Comparison of ENCODE assay signal across 11 cellular contexts in genomic region chr2:235051436-235052260, GRCh38.
DNase-seq lines count a peak whose midpoint lies in the region; ATAC-seq and TF ChIP-seq lines count a peak whose summit lies in the region.
"Had no signal": no experiment of that assay in that cellular context is flagged by ENCODE, and none has a peak within 500 bp of the region (broad histone marks: within the 10 kb centered on the region; RNA-seq: fewer than 3 reads in every experiment).

No MANE protein-coding gene starts in this region.

- H3K36me3 Mint-ChIP-seq in activated naive CD8-positive, alpha-beta T cell treated with anti-CD3 and anti-CD28 coated beads for 36 hours, result no peaks in the 10 kb centered on the region
- H3K36me3 Mint-ChIP-seq in progenitor cell of endocrine pancreas (ENCODE audit: insufficient read depth), result peaks cover 29% of the 10 kb centered on the region

- no peaks in the 10 kb centered on the region for H3K9me3 Mint-ChIP-seq in activated naive CD8-positive, alpha-beta T cell treated with anti-CD3 and anti-CD28 coated beads for 36 hours
- H3K9me3 Mint-ChIP-seq in progenitor cell of endocrine pancreas (ENCODE audit: low read depth), result no peaks in the 10 kb centered on the region
- H3K9me3 Mint-ChIP-seq: activated naive CD8-positive, alpha-beta T cell treated with anti-CD3 and anti-CD28 coated beads, Interleukin-2, amount 50 U/mL, for 24 hours had no signal

- TF ChIP-seq EP300 in stomach (IDR thresholded peaks at IDR 0.05), result no peak

- peaks cover 13% of the 10 kb centered on the region for H3K27me3 Mint-ChIP-seq in activated naive CD8-positive, alpha-beta T cell treated with anti-CD3 and anti-CD28 coated beads for 36 hours
- H3K27me3 Mint-ChIP-seq in progenitor cell of endocrine pancreas, result no peaks in the 10 kb centered on the region

- no peak for ATAC-seq in GM18870 (IDR thresholded peaks at IDR 0.05; ENCODE audit: unreplicated experiment)
- ATAC-seq: activated naive CD8-positive, alpha-beta T cell treated with anti-CD3 and anti-CD28 coated beads, Interleukin-2, amount 50 U/mL, for 24 hours had no signal

- H3K4me1 Mint-ChIP-seq in activated naive CD8-positive, alpha-beta T cell treated with anti-CD3 and anti-CD28 coated beads for 36 hours, result no peaks in the 10 kb centered on the region
- peaks cover 3% of the 10 kb centered on the region for H3K4me1 Mint-ChIP-seq in progenitor cell of endocrine pancreas (ENCODE audit: low read depth)

- H3K4me1 ChIP-seq in liver (ENCODE audit: control insufficient read depth in 4 of 4, insufficient read depth in 4 of 4, low read length in 3 of 4), result peaks cover 19 to 60% (median 34%) of the 10 kb centered on the region in 4 donors
- H3K4me1 ChIP-seq in stomach, result peaks cover 24 to 65% (median 40%) of the 10 kb centered on the region in 4 donors

- H3K27ac ChIP-seq in cingulate gyrus (ENCODE audit: low read depth, low read length), result peak overlapping the region; percentile 34
- H3K27ac ChIP-seq in liver (ENCODE audit: low read depth in 1 of 2, low read length in 2 of 2), result peak overlapping the region; percentile 20 to 78
- H3K27ac ChIP-seq in stomach, result peak overlapping the region; percentile 16 to 86 (median 78)

- TF ChIP-seq POLR2A in stomach (IDR thresholded peaks at IDR 0.05), result no peak

- H3K4me3 ChIP-seq in liver (ENCODE audit: low read depth in 1 of 3, low read length in 3 of 3) (no peak overlapping the region), stomach (no peak overlapping the region)

- intact Hi-C loops in stomach (cut with DNase I; ENCODE audit: low total_unique reads), result no loop called here

- no peak for TF ChIP-seq RAD21 in liver (IDR thresholded peaks at IDR 0.05)

- peaks cover 0 to 11% (median 8%) of the 10 kb centered on the region in 4 donors for H3K36me3 ChIP-seq in liver (ENCODE audit: control insufficient read depth in 4 of 4, insufficient read depth in 3 of 4, low read depth in 1 of 4, low read length in 3 of 4)
- H3K36me3 ChIP-seq in stomach, result peaks cover 25 to 51% (median 40%) of the 10 kb centered on the region in 4 donors

- H3K9ac ChIP-seq in liver (ENCODE audit: low read depth in 1 of 2, low read length in 2 of 2), result no peak overlapping the region

- H3K9me3 ChIP-seq in liver (ENCODE audit: control insufficient read depth in 4 of 4, low read length in 3 of 4) (no peaks in the 10 kb centered on the region), stomach (no peaks in the 10 kb centered on the region)

- no peak overlapping the region for H3K4me3 Mint-ChIP-seq in activated naive CD8-positive, alpha-beta T cell treated with anti-CD3 and anti-CD28 coated beads for 36 hours
- H3K4me3 Mint-ChIP-seq in progenitor cell of endocrine pancreas (ENCODE audit: low read depth), result no peak overlapping the region
- H3K4me3 Mint-ChIP-seq: activated naive CD8-positive, alpha-beta T cell treated with anti-CD3 and anti-CD28 coated beads, Interleukin-2, amount 50 U/mL, for 24 hours had no signal

- peak; percentile 44 for DNase-seq in MV-4-11 (lab: John Stamatoyannopoulos, UW)
- peak; percentile 10 for DNase-seq in stomach
- DNase-seq in activated naive CD8-positive, alpha-beta T cell treated with anti-CD3 and anti-CD28 coated beads for 36 hours, result no peak
- DNase-seq in progenitor cell of endocrine pancreas (ENCODE audit: low spot score, unreplicated experiment), result no peak
- no peak for DNase-seq in NCI-H748 (lab: John Stamatoyannopoulos, UW; ENCODE audit: unreplicated experiment)
- DNase-seq: activated CD4-positive, CD25-positive, alpha-beta regulatory T cell; activated naive CD8-positive, alpha-beta T cell treated with anti-CD3 and anti-CD28 coated beads, Interleukin-2, amount 50 U/mL, for 24 hours; stimulated activated naive CD4-positive, alpha-beta T cell had no signal

- TF ChIP-seq CTCF in liver (IDR thresholded peaks at IDR 0.05; ENCODE audit: low read depth, low read length, missing input control), result no peak
- no peak for TF ChIP-seq CTCF in stomach (IDR thresholded peaks at IDR 0.05)
- TF ChIP-seq CTCF in progenitor cell of endocrine pancreas (IDR thresholded peaks at IDR 0.05; ENCODE audit: unreplicated experiment), result no peak

- WGBS in liver, result 82% methylated on average over 18 of the region's 18 CpGs
- 71 to 79% (median 74%) methylated on average over 18 of the region's 18 CpGs for WGBS in stomach, 5 donors

- H3K27ac Mint-ChIP-seq in activated naive CD8-positive, alpha-beta T cell treated with anti-CD3 and anti-CD28 coated beads for 36 hours, result no peak overlapping the region
- H3K27ac Mint-ChIP-seq in progenitor cell of endocrine pancreas, result no peak overlapping the region
- H3K27ac Mint-ChIP-seq: activated naive CD8-positive, alpha-beta T cell treated with anti-CD3 and anti-CD28 coated beads, Interleukin-2, amount 50 U/mL, for 24 hours had no signal

- H3K27me3 ChIP-seq in liver (ENCODE audit: control insufficient read depth in 4 of 4, insufficient read depth in 4 of 4, low read length in 3 of 4), result no peaks in the 10 kb centered on the region
- H3K27me3 ChIP-seq in stomach, result no peaks in the 10 kb centered on the region

TF ChIP-seq in liver, 16 proteins besides CTCF, POLR2A, EP300 and RAD21:
- TF ChIP-seq RXRA (IDR thresholded peaks at IDR 0.05) (no peak), EGR1 (IDR thresholded peaks at IDR 0.05; ENCODE audit: low read depth in 2 of 2) (no peak), YY1 (IDR thresholded peaks at IDR 0.05) (no peak), MAX (IDR thresholded peaks at IDR 0.05) (no peak), FOXA2 (IDR thresholded peaks at IDR 0.05) (no peak), GABPA (IDR thresholded peaks at IDR 0.05 in 1 of 2, conservative IDR thresholded peaks at IDR 0.05 in 1 of 2) (no peak), TAF1 (conservative IDR thresholded peaks at IDR 0.05) (no peak), ATF3 (IDR thresholded peaks at IDR 0.05) (no peak), HNF4A (conservative IDR thresholded peaks at IDR 0.05) (no peak)

Comparison
In these comparisons a context has a peak if more than half of its experiments do, and no peak if none do; other contexts are left out.
1. DNase-seq: peak in MV-4-11 (single experiment) and stomach (single experiment); none in activated naive CD8-positive, alpha-beta T cell treated with anti-CD3 and anti-CD28 coated beads for 36 hours (single experiment), progenitor cell of endocrine pancreas (single experiment) and NCI-H748 (single experiment).
2. Peak in every context shown above with its lines, with median percentiles within 50 percentile points of each other: H3K27ac ChIP-seq.